24 cellular contexts compared by ENCODE assay signal in the genomic region with DNA sequence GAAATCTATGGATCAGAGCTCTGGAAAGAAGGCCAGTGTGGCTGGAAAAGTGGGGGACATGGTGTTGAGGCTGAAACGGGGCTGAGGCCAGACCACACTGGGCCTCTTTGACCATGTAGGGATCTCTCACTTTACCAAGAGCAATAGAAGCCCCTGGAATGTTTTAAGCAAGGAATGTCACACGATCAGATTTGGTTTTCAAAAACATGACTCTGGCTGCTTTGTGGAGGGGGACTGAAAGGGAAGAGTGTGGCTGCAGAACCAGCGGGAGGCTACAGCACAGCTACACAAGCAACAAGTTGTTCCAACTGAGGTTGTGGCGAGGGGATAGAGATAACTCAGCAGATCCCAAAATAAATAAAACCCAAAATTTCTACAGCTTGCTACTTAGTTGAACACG.
"Had no signal": no experiment of that assay in that cellular context is flagged by ENCODE, and none has a peak within 500 bp of the region (broad histone marks: within the 10 kb centered on the region; RNA-seq: fewer than 3 reads in every experiment).

No MANE protein-coding gene starts in this region.

- H3K27ac Mint-ChIP-seq: activated CD4-positive, alpha-beta memory T cell treated with anti-CD3 and anti-CD28 coated beads, Interleukin-2, amount 10 ng/mL, durations not matched to agents 7 days and 5 days; activated naive CD4-positive, alpha-beta T cell treated with anti-CD3 and anti-CD28 coated beads, Interleukin-2, amount 10 ng/mL, durations not matched to agents 7 days and 5 days; activated naive CD4-positive, alpha-beta T cell treated with anti-CD3 and anti-CD28 coated beads, Interleukin-2, amount 50 U/mL, for 72 hours; activated naive CD8-positive, alpha-beta T cell treated with anti-CD3 and anti-CD28 coated beads, Interleukin-2, amount 10 ng/mL, durations not matched to agents 7 days and 5 days had no signal

- H3K4me3 ChIP-seq: coronary artery, esophagus squamous epithelium, gastroesophageal sphincter, heart right ventricle, hepatocyte had no signal

- H3K4me3 Mint-ChIP-seq: activated CD4-positive, alpha-beta memory T cell treated with anti-CD3 and anti-CD28 coated beads, Interleukin-2, amount 10 ng/mL, durations not matched to agents 7 days and 5 days; activated CD4-positive, alpha-beta T cell treated with anti-CD3 and anti-CD28 coated beads, Interleukin-2, amount 10 ng/mL, durations not matched to agents 7 days and 5 days; activated naive CD4-positive, alpha-beta T cell treated with anti-CD3 and anti-CD28 coated beads, Interleukin-2, amount 10 ng/mL, durations not matched to agents 7 days and 5 days; activated naive CD8-positive, alpha-beta T cell treated with anti-CD3 and anti-CD28 coated beads, Interleukin-2, amount 10 ng/mL, durations not matched to agents 7 days and 5 days; central memory CD8-positive, alpha-beta T cell; effector memory CD8-positive, alpha-beta T cell had no signal

- H3K9me3 ChIP-seq: esophagus squamous epithelium, gastroesophageal sphincter, heart right ventricle had no signal

- H3K9me3 Mint-ChIP-seq: activated CD4-positive, alpha-beta memory T cell treated with anti-CD3 and anti-CD28 coated beads, Interleukin-2, amount 10 ng/mL, durations not matched to agents 7 days and 5 days; central memory CD8-positive, alpha-beta T cell had no signal

- H2AFZ ChIP-seq: hepatocyte had no signal

- H3K4me1 ChIP-seq: esophagus squamous epithelium, gastroesophageal sphincter had no signal

- H3K27ac ChIP-seq: brain microvascular endothelial cell, coronary artery, epithelial cell of prostate, esophagus squamous epithelium, gastroesophageal sphincter, heart right ventricle, hepatocyte had no signal

- H3K36me3 ChIP-seq: brain microvascular endothelial cell, gastroesophageal sphincter, heart right ventricle had no signal

- ATAC-seq: activated naive CD4-positive, alpha-beta T cell treated with anti-CD3 and anti-CD28 coated beads, Interleukin-2, amount 50 U/mL, for 72 hours; effector memory CD8-positive, alpha-beta T cell; gastroesophageal sphincter; heart right ventricle had no signal

- H3K27me3 ChIP-seq: brain microvascular endothelial cell, esophagus squamous epithelium, gastroesophageal sphincter, heart right ventricle, hepatocyte had no signal

- H3K4me2 ChIP-seq: hepatocyte had no signal

- H3K79me2 ChIP-seq: hepatocyte had no signal

- DNase-seq: activated CD4-positive, alpha-beta memory T cell treated with anti-CD3 and anti-CD28 coated beads, Interleukin-2, amount 10 ng/mL, durations not matched to agents 7 days and 5 days; activated CD4-positive, alpha-beta T cell treated with anti-CD3 and anti-CD28 coated beads for 1 hour; activated CD4-positive, alpha-beta T cell treated with anti-CD3 and anti-CD28 coated beads for 4 hours; activated CD4-positive, alpha-beta T cell treated with anti-CD3 and anti-CD28 coated beads, Interleukin-2, amount 10 ng/mL, durations not matched to agents 7 days and 5 days; activated CD4-positive, alpha-beta T cell treated with anti-CD3 and anti-CD28 coated beads, Interleukin-2, amount 50 U/mL, for 4 hours; activated gamma-delta T cell; activated naive CD4-positive, alpha-beta T cell; activated naive CD4-positive, alpha-beta T cell treated with anti-CD3 and anti-CD28 coated beads, Interleukin-2, amount 10 ng/mL, durations not matched to agents 7 days and 5 days; activated naive CD8-positive, alpha-beta T cell treated with anti-CD3 and anti-CD28 coated beads, Interleukin-2, amount 10 ng/mL, durations not matched to agents 7 days and 5 days; activated T-cell treated with anti-CD3 and anti-CD28 coated beads, Interleukin-2, amount 50 U/mL, for 48 hours; brain microvascular endothelial cell; dermis blood vessel endothelial cell; effector CD4-positive, alpha-beta T cell; effector memory CD8-positive, alpha-beta T cell; esophagus squamous epithelium; foreskin melanocyte; heart right ventricle; T-helper 2 cell had no signal

- H3K27me3 Mint-ChIP-seq: activated CD4-positive, alpha-beta memory T cell treated with anti-CD3 and anti-CD28 coated beads, Interleukin-2, amount 10 ng/mL, durations not matched to agents 7 days and 5 days; activated CD4-positive, alpha-beta T cell treated with anti-CD3 and anti-CD28 coated beads, Interleukin-2, amount 10 ng/mL, durations not matched to agents 7 days and 5 days; activated naive CD8-positive, alpha-beta T cell treated with anti-CD3 and anti-CD28 coated beads, Interleukin-2, amount 10 ng/mL, durations not matched to agents 7 days and 5 days; central memory CD8-positive, alpha-beta T cell; effector memory CD8-positive, alpha-beta T cell had no signal
